ENCODE assay signal across 8 cellular contexts in genomic region chr15:31391687-31392671, GRCh38.
DNase-seq lines count a peak whose midpoint lies in the region; ATAC-seq lines count a peak whose summit lies in the region.

No MANE protein-coding gene starts in this region.

- H3K36me3 ChIP-seq in muscle layer of colon (ENCODE audit: insufficient read depth, low read length), result no peaks in the 10 kb centered on the region

- peak overlapping the region; percentile 65 for H3K9ac ChIP-seq in muscle layer of colon (ENCODE audit: low read length)

- no peaks in the 10 kb centered on the region for H3K9me3 ChIP-seq in muscle layer of colon (ENCODE audit: low read length)

- H3K27ac ChIP-seq in muscle layer of colon (ENCODE audit: low read depth, low read length), result peak overlapping the region; percentile 54

- H3K4me3 ChIP-seq in muscle layer of colon (ENCODE audit: low read depth in 1 of 2, low read length in 2 of 2), result peak overlapping the region; percentile 68 to 72

- H3K4me1 ChIP-seq in muscle layer of colon (ENCODE audit: insufficient read depth, low read length), result peaks cover 9% of the 10 kb centered on the region

- DNase-seq in NK-92 treated with Interleukin-12 subunit alpha and Interleukin-12 subunit beta, amount 100 ng/mL, for 24 hours (lab: John Stamatoyannopoulos, UW), result peak; percentile 70
- DNase-seq in NK-92 (lab: John Stamatoyannopoulos, UW; ENCODE audit: unreplicated experiment) (no peak), NOMO-1 (lab: John Stamatoyannopoulos, UW; ENCODE audit: unreplicated experiment in 2 of 2) (peak; percentile 21 to 55), activated T-cell treated with anti-CD3 and anti-CD28 coated beads for 4 hours (peak; percentile 71)
- DNase-seq in stimulated activated CD8-positive, alpha-beta memory T cell treated with anti-CD3 and anti-CD28 coated beads, Interleukin-7, amount 100 ng/mL, for 24 hours (ENCODE audit: low read depth), result peak; percentile 65

- ATAC-seq in HG02981 (IDR thresholded peaks at IDR 0.05; ENCODE audit: unreplicated experiment), result peak; percentile 66
- ATAC-seq in esophagus mucosa, result peak; percentile 77

- no peaks in the 10 kb centered on the region for H3K27me3 ChIP-seq in muscle layer of colon (ENCODE audit: control insufficient read depth in 1 of 2, insufficient read depth in 2 of 2, low read length in 2 of 2)
